ENCODE assay signal across 8 cellular contexts in genomic region chrX:43349363-43349762, GRCh38.
DNase-seq lines count a peak whose midpoint lies in the region; ATAC-seq and TF ChIP-seq lines count a peak whose summit lies in the region.

No MANE protein-coding gene starts in this region.

- H3K4me1 ChIP-seq in BE2C (no peaks in the 10 kb centered on the region), SK-N-SH (ENCODE audit: control insufficient read depth in 1 of 2, insufficient read depth in 2 of 2, low read depth in 1 of 2, low read length in 1 of 2) (no peaks in the 10 kb centered on the region)

- ATAC-seq in GM18511 (IDR thresholded peaks at IDR 0.05; ENCODE audit: unreplicated experiment) (peak; percentile 74), HG03354 (IDR thresholded peaks at IDR 0.05; ENCODE audit: poor library complexity, severe bottlenecking, unreplicated experiment) (peak; percentile 88), HG03139 (IDR thresholded peaks at IDR 0.05; ENCODE audit: unreplicated experiment) (no peak)

- H2AFZ ChIP-seq in SK-N-SH (ENCODE audit: low read depth) = no peak overlapping the region

- H3K27me3 ChIP-seq in BE2C (no peaks in the 10 kb centered on the region), SK-N-SH (ENCODE audit: insufficient read depth) (no peaks in the 10 kb centered on the region)

- H3K9me2 ChIP-seq in SK-N-SH = no peaks in the 10 kb centered on the region

- H3K36me3 Mint-ChIP-seq in nephron progenitor cell (ENCODE audit: low read depth) = peaks cover 5% of the 10 kb centered on the region

- CTCF ChIA-PET in SK-N-SH (lab: Yijun Ruan, JAX) = interaction anchor here (0.7 to 2.6 kb wide), 15 partner anchors 10 to 402 kb away, joined by 3 to 22 read pairs (median 5); no protein-coding TSS in a partner anchor

- DNase-seq in BE2C (peak; percentile 21), SK-N-SH (peak; percentile 25), dermis microvascular lymphatic vessel endothelial cell (ENCODE audit: low read depth in 2 of 2) (peak; percentile 22 to 38), nephron progenitor cell (peak; percentile 21), coronary artery (ENCODE audit: low spot score) (no peak)

- H3K27ac ChIP-seq in SK-N-SH (ENCODE audit: low read depth in 2 of 2, low read length in 1 of 2) = no peak overlapping the region
- H3K27ac ChIP-seq in coronary artery = no peak overlapping the region

- H3K27ac Mint-ChIP-seq in nephron progenitor cell = no peak overlapping the region

- no peaks in the 10 kb centered on the region for H3K79me2 ChIP-seq in SK-N-SH (ENCODE audit: insufficient read depth)

- no peaks in the 10 kb centered on the region for H3K36me3 ChIP-seq in BE2C
- H3K36me3 ChIP-seq in SK-N-SH (replicated peaks in 1 of 2; ENCODE audit: control insufficient read depth in 1 of 2, insufficient read depth in 2 of 2, low read length in 1 of 2) = no peaks in the 10 kb centered on the region

- no peaks in the 10 kb centered on the region for H3K4me1 Mint-ChIP-seq in nephron progenitor cell

- no peak for TF ChIP-seq EP300 in SK-N-SH (IDR thresholded peaks at IDR 0.05; ENCODE audit: borderline replicate concordance in 1 of 2, low read depth in 1 of 2, low read length in 1 of 2)

- no peaks in the 10 kb centered on the region for H3F3A ChIP-seq in SK-N-SH (replicated peaks; ENCODE audit: insufficient read depth)

- peak; percentile 55 for TF ChIP-seq CTCF in BE2C (IDR thresholded peaks at IDR 0.05; ENCODE audit: low read depth, low read length)
- peak; percentile 64 for TF ChIP-seq CTCF in SK-N-SH (IDR thresholded peaks at IDR 0.05)
- TF ChIP-seq CTCF in nephron progenitor cell (IDR thresholded peaks at IDR 0.05) = peak; percentile 49
- no peak for TF ChIP-seq CTCF in coronary artery (IDR thresholded peaks at IDR 0.05)

- H3K9me3 ChIP-seq in BE2C (no peaks in the 10 kb centered on the region), SK-N-SH (no peaks in the 10 kb centered on the region)

- H3K9me3 Mint-ChIP-seq in nephron progenitor cell = peaks cover 18% of the 10 kb centered on the region

- H3K27me3 Mint-ChIP-seq in nephron progenitor cell (ENCODE audit: low read depth, poor library complexity) = peaks cover 8% of the 10 kb centered on the region

- no peaks in the 10 kb centered on the region for H4K20me1 ChIP-seq in SK-N-SH (ENCODE audit: insufficient read depth)

- no peak overlapping the region for H3K9ac ChIP-seq in SK-N-SH

- H3K4me3 ChIP-seq in BE2C (ENCODE audit: low read depth, low read length) (no peak overlapping the region), SK-N-SH (ENCODE audit: low read depth in 2 of 2, low read length in 1 of 2) (no peak overlapping the region), coronary artery (no peak overlapping the region)

- 0% methylated on average over 1 of the region's 1 CpG for WGBS in SK-N-SH (ENCODE audit: low lambda C conversion rate)

- POLR2A ChIA-PET in SK-N-SH (lab: Yijun Ruan, JAX) = no interaction called here

- no peak overlapping the region for H3K4me2 ChIP-seq in SK-N-SH

- H3K4me3 Mint-ChIP-seq in nephron progenitor cell = no peak overlapping the region

- peak; percentile 62 for TF ChIP-seq RAD21 in SK-N-SH (IDR thresholded peaks at IDR 0.05; ENCODE audit: low read length)

TF ChIP-seq in SK-N-SH, 30 proteins besides CTCF, POLR2A, EP300 and RAD21:
- TF ChIP-seq RXRA (IDR thresholded peaks at IDR 0.05; ENCODE audit: borderline replicate concordance, low read depth) (no peak), ZBTB33 (IDR thresholded peaks at IDR 0.05; ENCODE audit: borderline replicate concordance, low read depth) (no peak), TCF12 (IDR thresholded peaks at IDR 0.05) (no peak), SMC3 (IDR thresholded peaks at IDR 0.05; ENCODE audit: low read depth, low read length) (peak; percentile 52; the same call in 1 of the 2 replicates)
